ENCODE assay signal across 6 cellular contexts in the genomic region with DNA sequence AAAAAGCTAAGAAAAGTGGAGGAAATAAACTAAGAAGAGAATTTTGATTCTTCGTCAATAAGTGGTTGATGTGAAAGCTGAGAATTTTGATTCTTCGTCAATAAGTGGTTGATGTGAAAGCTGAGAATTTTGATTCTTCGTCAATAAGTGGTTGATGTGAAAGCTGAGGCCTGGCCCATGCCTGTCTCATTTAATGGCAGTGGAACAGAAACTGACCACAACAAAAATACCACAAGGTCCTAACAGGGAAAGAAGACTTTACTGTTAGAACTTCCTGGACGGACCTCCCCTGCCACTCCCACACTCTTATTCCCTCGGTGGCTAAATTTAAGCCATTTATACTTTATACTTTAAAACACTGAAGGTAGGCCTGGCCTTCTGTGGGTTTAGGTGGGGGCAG.
DNase-seq lines count a peak whose midpoint lies in the region; ATAC-seq, FAIRE-seq and TF ChIP-seq lines count a peak whose summit lies in the region.
"Not testable (repeated sequence)": the region's sequence is repeated elsewhere in the genome, so short reads cannot be mapped to it uniquely, and the experiment has no call there.

No MANE protein-coding gene starts in this region.

- H2AK5ac ChIP-seq in mesenchymal stem cell (ENCODE audit: low read length, severe bottlenecking), result peak overlapping the region; percentile 86

- H2BK5ac ChIP-seq in mesenchymal stem cell (ENCODE audit: low read depth, low read length, poor library complexity, severe bottlenecking), result not testable (repeated sequence)

- H3K23ac ChIP-seq in mesenchymal stem cell (ENCODE audit: low read length in 2 of 2), result not testable (repeated sequence)

- H3K4me1 ChIP-seq in Loucy (ENCODE audit: insufficient read depth, low read length, poor library complexity, severe bottlenecking) (peaks cover 27% of the 10 kb centered on the region), mesenchymal stem cell (ENCODE audit: control insufficient read depth, insufficient read depth, low read depth, low read length) (peaks cover 25% of the 10 kb centered on the region)
- not testable (repeated sequence) for H3K4me1 ChIP-seq in pancreas

- H3K9ac ChIP-seq in Loucy (ENCODE audit: low read depth, low read length, poor library complexity, severe bottlenecking); mesenchymal stem cell (ENCODE audit: low read length): not testable (repeated sequence)

- H4K8ac ChIP-seq in mesenchymal stem cell (ENCODE audit: low read length), result not testable (repeated sequence)

- H3K27ac ChIP-seq in mesenchymal stem cell (ENCODE audit: low read length, poor library complexity, severe bottlenecking), result peak overlapping the region; percentile 25
- H3K27ac ChIP-seq in pancreas, result not testable (repeated sequence)

- H3K27me3 Mint-ChIP-seq in T-helper 2 cell treated with Interferon-gamma antibody and Interleukin-4, amounts not matched to agents 5 μg/mL and 100 μg/mL, for 36 hours (ENCODE audit: low read depth); activated CD8-positive, alpha-beta memory T cell treated with anti-CD3 and anti-CD28 coated beads, Interleukin-2, amount 10 ng/mL, durations not matched to agents 7 days and 5 days: not testable (repeated sequence)

- FAIRE-seq in pancreas (lab: Jason Lieb, UNC), result peak; percentile 75

- H3K4ac ChIP-seq in mesenchymal stem cell (ENCODE audit: low read depth in 1 of 2, low read length in 2 of 2), result not testable (repeated sequence)

- not testable (repeated sequence) for H3K27ac Mint-ChIP-seq in T-helper 2 cell treated with Interferon-gamma antibody and Interleukin-4, amounts not matched to agents 5 μg/mL and 100 μg/mL, for 36 hours
- peak overlapping the region; percentile 42 for H3K27ac Mint-ChIP-seq in activated CD8-positive, alpha-beta memory T cell treated with anti-CD3 and anti-CD28 coated beads, Interleukin-2, amount 10 ng/mL, durations not matched to agents 7 days and 5 days
- H3K27ac Mint-ChIP-seq in activated naive CD4-positive, alpha-beta T cell treated with anti-CD3 and anti-CD28 coated beads, Interleukin-2, amount 50 U/mL, for 72 hours, result peak overlapping the region; percentile 15 to 68

- not testable (repeated sequence) for H3K27me3 ChIP-seq in Loucy (ENCODE audit: insufficient read depth, low read length, poor library complexity, severe bottlenecking); mesenchymal stem cell (ENCODE audit: control insufficient read depth in 1 of 2, insufficient read depth in 1 of 2, low read length in 2 of 2); pancreas

- not testable (repeated sequence) for H3K9me2 ChIP-seq in Loucy (replicated peaks; ENCODE audit: low read depth, low read length)

- not testable (repeated sequence) for H2BK12ac ChIP-seq in mesenchymal stem cell (ENCODE audit: low read length in 2 of 2)

- not testable (repeated sequence) for H3K9me3 ChIP-seq in Loucy (ENCODE audit: insufficient read depth, low read depth, low read length); mesenchymal stem cell (ENCODE audit: control insufficient read depth, low read length); pancreas

- peak overlapping the region; percentile 21 for H3K4me2 ChIP-seq in Loucy (ENCODE audit: low read depth, low read length, poor library complexity, severe bottlenecking)
- H3K4me2 ChIP-seq in mesenchymal stem cell (ENCODE audit: low read length, poor library complexity, severe bottlenecking), result not testable (repeated sequence)

- peak; percentile 41 for DNase-seq in T-helper 2 cell treated with Interferon-gamma antibody and Interleukin-4, amounts not matched to agents 5 μg/mL and 100 μg/mL, for 36 hours (ENCODE audit: low spot score)
- peak; percentile 50 for DNase-seq in activated CD8-positive, alpha-beta memory T cell treated with anti-CD3 and anti-CD28 coated beads, Interleukin-2, amount 10 ng/mL, durations not matched to agents 7 days and 5 days
- not testable (repeated sequence) for DNase-seq in activated naive CD4-positive, alpha-beta T cell treated with anti-CD3 and anti-CD28 coated beads, Interleukin-2, amount 50 U/mL, for 72 hours (ENCODE audit: low spot score in 2 of 2); mesenchymal stem cell; pancreas

- H3K4me3 Mint-ChIP-seq in T-helper 2 cell treated with Interferon-gamma antibody and Interleukin-4, amounts not matched to agents 5 μg/mL and 100 μg/mL, for 36 hours; activated CD8-positive, alpha-beta memory T cell treated with anti-CD3 and anti-CD28 coated beads, Interleukin-2, amount 10 ng/mL, durations not matched to agents 7 days and 5 days: not testable (repeated sequence)

- CTCF ChIA-PET in activated CD8-positive, alpha-beta memory T cell treated with anti-CD3 and anti-CD28 coated beads, Interleukin-2, amount 10 ng/mL, durations not matched to agents 7 days and 5 days (lab: Charles Lee), result interaction anchor here (0.7 kb wide), 2 partner anchors 129 to 140 kb away, joined by 3 read pairs; no protein-coding TSS in a partner anchor

- peaks cover 37% of the 10 kb centered on the region for H3K36me3 Mint-ChIP-seq in T-helper 2 cell treated with Interferon-gamma antibody and Interleukin-4, amounts not matched to agents 5 μg/mL and 100 μg/mL, for 36 hours (ENCODE audit: low read depth)
- H3K36me3 Mint-ChIP-seq in activated CD8-positive, alpha-beta memory T cell treated with anti-CD3 and anti-CD28 coated beads, Interleukin-2, amount 10 ng/mL, durations not matched to agents 7 days and 5 days, result peaks cover 39% of the 10 kb centered on the region
- H3K36me3 Mint-ChIP-seq in activated naive CD4-positive, alpha-beta T cell treated with anti-CD3 and anti-CD28 coated beads, Interleukin-2, amount 50 U/mL, for 72 hours, result peaks cover 21 to 22% of the 10 kb centered on the region in 2 donors

- H4K20me1 ChIP-seq in Loucy (ENCODE audit: insufficient read depth, low read length, poor library complexity, severe bottlenecking), result not testable (repeated sequence)

- ATAC-seq in activated CD8-positive, alpha-beta memory T cell treated with anti-CD3 and anti-CD28 coated beads, Interleukin-2, amount 10 ng/mL, durations not matched to agents 7 days and 5 days, result peak; percentile 51
- peak; percentile 72 to 79 for ATAC-seq in activated naive CD4-positive, alpha-beta T cell treated with anti-CD3 and anti-CD28 coated beads, Interleukin-2, amount 50 U/mL, for 72 hours
- not testable (repeated sequence) for ATAC-seq in pancreas

- H3F3A ChIP-seq in Loucy (ENCODE audit: low read depth), result not testable (repeated sequence)

- not testable (repeated sequence) for TF ChIP-seq CTCF in Loucy (conservative IDR thresholded peaks at IDR 0.05; ENCODE audit: low read length); pancreas (IDR thresholded peaks at IDR 0.05)

- not testable (repeated sequence) for H3K9me3 Mint-ChIP-seq in T-helper 2 cell treated with Interferon-gamma antibody and Interleukin-4, amounts not matched to agents 5 μg/mL and 100 μg/mL, for 36 hours; activated CD8-positive, alpha-beta memory T cell treated with anti-CD3 and anti-CD28 coated beads, Interleukin-2, amount 10 ng/mL, durations not matched to agents 7 days and 5 days (ENCODE audit: low read depth); activated naive CD4-positive, alpha-beta T cell treated with anti-CD3 and anti-CD28 coated beads, Interleukin-2, amount 50 U/mL, for 72 hours

- H3K79me2 ChIP-seq in Loucy (ENCODE audit: insufficient read depth, low read length), result not testable (repeated sequence)

- not testable (repeated sequence) for H3K14ac ChIP-seq in mesenchymal stem cell (ENCODE audit: low read length in 2 of 2)

- not testable (repeated sequence) for H3K18ac ChIP-seq in mesenchymal stem cell (ENCODE audit: low read depth in 1 of 2, low read length in 2 of 2)

- not testable (repeated sequence) for H2BK15ac ChIP-seq in mesenchymal stem cell (ENCODE audit: low read depth, poor library complexity, severe bottlenecking)

- not testable (repeated sequence) for H4K91ac ChIP-seq in mesenchymal stem cell (ENCODE audit: low read length)

- H3K79me1 ChIP-seq in mesenchymal stem cell (replicated peaks; ENCODE audit: low read length, poor library complexity, severe bottlenecking), result peaks cover 16% of the 10 kb centered on the region

- not testable (repeated sequence) for H2BK120ac ChIP-seq in mesenchymal stem cell (ENCODE audit: low read depth, low read length)

- intact Hi-C loops in pancreas (cut with DNase I), result not testable (repeated sequence)

- WGBS in mesenchymal stem cell, result 96% methylated on average over 3 of the region's 5 CpGs
- 74 to 83% methylated on average over 5 of the region's 5 CpGs for WGBS in pancreas, 2 donors

- not testable (repeated sequence) for H3K36me3 ChIP-seq in Loucy (ENCODE audit: insufficient read depth, low read length)
- peaks cover 20 to 64% of the 10 kb centered on the region in 2 experiments for H3K36me3 ChIP-seq in mesenchymal stem cell (ENCODE audit: control insufficient read depth in 1 of 2, insufficient read depth in 2 of 2, low read depth in 1 of 2, low read length in 2 of 2)
- peaks cover 0 to 19% (median 0%) of the 10 kb centered on the region in 3 donors for H3K36me3 ChIP-seq in pancreas

- H3K4me1 Mint-ChIP-seq in T-helper 2 cell treated with Interferon-gamma antibody and Interleukin-4, amounts not matched to agents 5 μg/mL and 100 μg/mL, for 36 hours (ENCODE audit: low read depth), result peaks cover 11% of the 10 kb centered on the region
- H3K4me1 Mint-ChIP-seq in activated CD8-positive, alpha-beta memory T cell treated with anti-CD3 and anti-CD28 coated beads, Interleukin-2, amount 10 ng/mL, durations not matched to agents 7 days and 5 days, result peaks cover 18% of the 10 kb centered on the region

- H2AFZ ChIP-seq in Loucy (ENCODE audit: low read length); mesenchymal stem cell (ENCODE audit: low read depth, low read length): not testable (repeated sequence)

- H3K4me3 ChIP-seq in Loucy (ENCODE audit: low read length, poor library complexity, severe bottlenecking); mesenchymal stem cell (ENCODE audit: insufficient read depth in 1 of 2, low read depth in 1 of 2, low read length in 2 of 2); pancreas: not testable (repeated sequence)
